9 cellular contexts compared by ENCODE assay signal in the genomic region with DNA sequence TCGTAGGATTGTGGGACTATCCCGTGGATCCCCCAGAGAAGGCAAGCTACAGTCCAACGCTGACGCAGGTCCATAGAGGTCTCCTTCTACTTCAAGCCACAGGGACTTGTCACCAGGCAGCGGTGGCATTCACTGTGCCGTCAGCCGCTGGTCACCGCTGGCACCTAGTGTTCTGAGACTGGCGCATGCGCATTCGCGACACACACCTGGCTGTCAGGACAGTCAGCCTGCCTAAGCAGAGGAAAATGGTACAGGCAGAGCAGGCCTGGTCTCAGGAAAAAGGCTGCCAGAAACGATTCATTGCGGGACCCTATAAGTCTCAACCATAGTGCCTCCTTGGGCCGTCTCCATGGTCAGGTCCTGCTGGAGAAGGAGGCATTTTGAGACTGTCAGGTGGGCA.
"Had no signal": no experiment of that assay in that cellular context is flagged by ENCODE, and none has a peak within 500 bp of the region (broad histone marks: within the 10 kb centered on the region; RNA-seq: fewer than 3 reads in every experiment).

No MANE protein-coding gene starts in this region.

- ATAC-seq: activated CD8-positive, alpha-beta T cell treated with anti-CD3 and anti-CD28 coated beads for 36 hours; activated T-cell treated with anti-CD3 and anti-CD28 coated beads, Interleukin-2, amount 50 U/mL, for 72 hours; natural killer cell treated with Interleukin-12 subunit alpha and Interleukin-12 subunit beta and Interleukin-15 and Interleukin-18, amount 100 ng/mL, for 72 hours; stimulated activated naive B cell treated with anti-CD40 and anti-IgM and Interleukin-4, amounts not matched to agents 10 μg/mL and 1 μg/mL and 100 μg/mL, for 72 hours had no signal

- DNase-seq: activated CD4-positive, alpha-beta T cell treated with anti-CD3 and anti-CD28 coated beads, Interleukin-2, amount 10 ng/mL, durations not matched to agents 24 days and 14 days; activated CD8-positive, alpha-beta T cell treated with anti-CD3 and anti-CD28 coated beads for 36 hours; activated gamma-delta T cell treated with Interleukin-2 at 50 U/mL for 16 hours; activated T-cell treated with anti-CD3 and anti-CD28 coated beads, Interleukin-2, amount 50 U/mL, for 72 hours; sigmoid colon; stimulated activated naive B cell treated with anti-CD40 and anti-IgM and Interleukin-4, amounts not matched to agents 10 μg/mL and 1 μg/mL and 100 μg/mL, for 72 hours; T-helper 1 cell; T-helper 9 cell had no signal
